8 cellular contexts compared by ENCODE assay signal in the genomic region with DNA sequence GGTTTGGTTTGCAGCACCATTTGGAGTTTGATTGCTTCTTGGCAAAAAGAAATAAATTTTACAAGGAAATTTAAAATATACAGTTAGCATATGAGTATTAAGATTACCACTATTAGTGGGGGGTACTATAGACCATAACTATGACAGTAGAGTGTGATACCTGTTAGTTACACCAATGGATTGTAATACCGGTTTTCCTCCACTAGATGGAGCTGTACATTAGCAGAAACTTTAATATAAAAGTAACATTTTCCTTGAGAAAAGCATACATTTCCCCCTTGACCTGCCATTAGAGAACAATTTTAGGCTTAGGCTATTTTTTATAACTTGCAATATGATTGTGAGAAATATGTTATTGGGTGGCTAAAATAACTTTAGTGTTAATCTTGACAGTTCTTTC.
DNase-seq lines count a peak whose midpoint lies in the region; ATAC-seq, FAIRE-seq and TF ChIP-seq lines count a peak whose summit lies in the region.
"Not testable (repeated sequence)": the region's sequence is repeated elsewhere in the genome, so short reads cannot be mapped to it uniquely, and the experiment has no call there.

No MANE protein-coding gene starts in this region.

- H3K79me1 ChIP-seq in mesendoderm (ENCODE audit: low read length): not testable (repeated sequence)

- not testable (repeated sequence) for H3K4me3 Mint-ChIP-seq in CD4-positive, CD25-positive, alpha-beta regulatory T cell; type B pancreatic cell

- not testable (repeated sequence) for H2BK15ac ChIP-seq in mesendoderm (replicated peaks; ENCODE audit: low read depth)

- RAD21 ChIA-PET in GM12878 (lab: Charles Lee; ENCODE audit: unreplicated experiment): not testable (repeated sequence)

- H4K20me1 ChIP-seq in GM12878 (ENCODE audit: control insufficient read depth, insufficient read depth): not testable (repeated sequence)

- H2BK5ac ChIP-seq in mesendoderm (ENCODE audit: low read length): not testable (repeated sequence)

- not testable (repeated sequence) for H3K27ac ChIP-seq in CD4-positive, CD25-positive, alpha-beta regulatory T cell (ENCODE audit: insufficient read depth, low read length, poor library complexity, severe bottlenecking); Panc1 (ENCODE audit: low read length); GM12878 (ENCODE audit: control insufficient read depth, insufficient read depth); mesendoderm (ENCODE audit: low read depth, low read length)

- in situ Hi-C loops in Panc1 (cut with HindIII; ENCODE audit: low pct_unique_long_range_greater_than_20kb, low sequenced_read_pairs); GM12878 (cut with MboI): not testable (repeated sequence)

- not testable (repeated sequence) for H2AFZ ChIP-seq in GM12878 (ENCODE audit: control insufficient read depth, low read depth, low read length)

- TF ChIP-seq CTCF in GM20000 (IDR thresholded peaks at IDR 0.05; ENCODE audit: extremely low read depth, missing control alignments) (peak; percentile 9), Panc1 (IDR thresholded peaks at IDR 0.05) (peak; percentile 47; the same call in 1 of the 2 replicates), GM12878 (IDR thresholded peaks at IDR 0.05 in 2 of 3, conservative IDR thresholded peaks at IDR 0.05 in 1 of 3; ENCODE audit: control insufficient read depth in 2 of 3, extremely low read depth in 1 of 3, insufficient read depth in 1 of 3, low read depth in 3 of 3, low read length in 3 of 3) (peak in 2 of 3 experiments; percentile 37 to 41; a peak in 3 of 6 replicates), fibroblast of villous mesenchyme (IDR thresholded peaks at IDR 0.05; ENCODE audit: insufficient read depth, low read depth, low read length) (peak; percentile 30), type B pancreatic cell (conservative IDR thresholded peaks at IDR 0.05) (peak; percentile 78)

- POLR2A ChIA-PET in Panc1 (lab: Charles Lee); GM12878 (lab: Charles Lee): not testable (repeated sequence)

- H3K27me3 Mint-ChIP-seq in CD4-positive, CD25-positive, alpha-beta regulatory T cell; type B pancreatic cell: not testable (repeated sequence)

- H3K18ac ChIP-seq in mesendoderm (ENCODE audit: low read length): not testable (repeated sequence)

- BruUV-seq in Panc1 (replicated peaks; lab: Mats Ljungman, UMichigan); GM12878 (replicated peaks; lab: Mats Ljungman, UMichigan): not testable (repeated sequence)

- not testable (repeated sequence) for H3K4ac ChIP-seq in mesendoderm (ENCODE audit: low read depth, low read length)

- intact Hi-C loops in Panc1 (cut with micrococcal nuclease; ENCODE audit: unreplicated experiment); GM12878 (cut with micrococcal nuclease; ENCODE audit: unreplicated experiment): not testable (repeated sequence)

- H3K4me3 ChIP-seq in CD4-positive, CD25-positive, alpha-beta regulatory T cell (ENCODE audit: low read depth, low read length); Panc1 (ENCODE audit: low read depth in 2 of 2, low read length in 2 of 2); GM12878; fibroblast of villous mesenchyme (ENCODE audit: low read depth, low read length); mesendoderm (ENCODE audit: low read length): not testable (repeated sequence)

- H3K4me2 ChIP-seq in GM12878 (ENCODE audit: control insufficient read depth, insufficient read depth); mesendoderm (ENCODE audit: low read length): not testable (repeated sequence)

- H3K9me3 ChIP-seq in CD4-positive, CD25-positive, alpha-beta regulatory T cell (ENCODE audit: control insufficient read depth in 2 of 2, low read length in 2 of 2); Panc1 (ENCODE audit: control insufficient read depth, insufficient read depth, low read depth, low read length); GM12878 (replicated peaks; ENCODE audit: control insufficient read depth, insufficient read depth, low read length): not testable (repeated sequence)

- H4K5ac ChIP-seq in mesendoderm (ENCODE audit: low read length): not testable (repeated sequence)

- H3K9ac ChIP-seq in GM12878 (ENCODE audit: control insufficient read depth, insufficient read depth, low read length); mesendoderm (ENCODE audit: low read length): not testable (repeated sequence)

- not testable (repeated sequence) for H2AK5ac ChIP-seq in mesendoderm (ENCODE audit: low read length)

- not testable (repeated sequence) for H3K23ac ChIP-seq in mesendoderm (ENCODE audit: low read length)

- not testable (repeated sequence) for H3K27me3 ChIP-seq in CD4-positive, CD25-positive, alpha-beta regulatory T cell (ENCODE audit: control insufficient read depth, insufficient read depth, low read length); Panc1 (ENCODE audit: control insufficient read depth, insufficient read depth, low read length); GM12878 (replicated peaks in 1 of 2; ENCODE audit: control insufficient read depth in 2 of 2, insufficient read depth in 2 of 2, low read length in 1 of 2); mesendoderm (ENCODE audit: insufficient read depth, low read length, poor library complexity)

- H3K36me3 Mint-ChIP-seq in CD4-positive, CD25-positive, alpha-beta regulatory T cell; type B pancreatic cell: not testable (repeated sequence)

- peak in 2 of 3 donors; percentile 8 to 27 for DNase-seq in CD4-positive, CD25-positive, alpha-beta regulatory T cell
- DNase-seq in GM20000 (ENCODE audit: low spot score); Panc1 (ENCODE audit: low read depth, low spot score); GM12878 (ENCODE audit: low read depth, low spot score); type B pancreatic cell (ENCODE audit: extremely low spot score, unreplicated experiment): not testable (repeated sequence)
- DNase-seq in NCI-H1092 treated with DMSO at 0.1 percent for 48 hours (lab: John Stamatoyannopoulos, UW): peak; percentile 1
- DNase-seq in fibroblast of villous mesenchyme (ENCODE audit: low read depth): peak; percentile 0
- peak; percentile 10 for DNase-seq in mesendoderm

- not testable (repeated sequence) for TF ChIP-seq RAD21 in GM12878 (IDR thresholded peaks at IDR 0.05; ENCODE audit: insufficient read depth, low read depth, low read length)

- TF ChIP-seq EP300 in GM12878 (IDR thresholded peaks at IDR 0.05; ENCODE audit: borderline replicate concordance in 1 of 2, control insufficient read depth in 1 of 2, low read depth in 2 of 2, low read length in 2 of 2): not testable (repeated sequence)

- not testable (repeated sequence) for H3K56ac ChIP-seq in mesendoderm (ENCODE audit: low read length)

- TF ChIP-seq POLR2A in GM12878 (IDR thresholded peaks at IDR 0.05; ENCODE audit: low read depth, low read length): not testable (repeated sequence)

- CTCF ChIA-PET in Panc1 (lab: Charles Lee); GM12878 (lab: Yijun Ruan, JAX): not testable (repeated sequence)

- not testable (repeated sequence) for H2BK120ac ChIP-seq in mesendoderm (ENCODE audit: low read depth, low read length)

- H3K4me1 Mint-ChIP-seq in CD4-positive, CD25-positive, alpha-beta regulatory T cell; type B pancreatic cell (ENCODE audit: unreplicated experiment): not testable (repeated sequence)

- not testable (repeated sequence) for ATAC-seq in CD4-positive, CD25-positive, alpha-beta regulatory T cell (ENCODE audit: low read depth in 2 of 2); Panc1
- ATAC-seq in GM12878: peak; percentile 52; the same call in 2 of the 3 replicates

- SMC1A ChIA-PET in GM12878 (lab: Charles Lee; ENCODE audit: uncharacterized antibody, unreplicated experiment): not testable (repeated sequence)

- 0% methylated on average over 1 of the region's 1 CpG for WGBS in GM12878 (ENCODE audit: insufficient coverage, insufficient replicate concordance, low lambda C conversion rate, missing lambda C conversion rate)
- WGBS in mesendoderm (ENCODE audit: extremely low coverage, insufficient coverage, low lambda C conversion rate): no CpG with 5 or more reads among the region's 1 CpG

- FAIRE-seq in GM12878 (lab: Jason Lieb, UNC): peak; percentile 74

- not testable (repeated sequence) for H3K27ac Mint-ChIP-seq in CD4-positive, CD25-positive, alpha-beta regulatory T cell; type B pancreatic cell

- H3K4me1 ChIP-seq in CD4-positive, CD25-positive, alpha-beta regulatory T cell (ENCODE audit: control insufficient read depth, insufficient read depth, low read length, poor library complexity, severe bottlenecking); Panc1 (ENCODE audit: control insufficient read depth, insufficient read depth, low read length); GM12878 (ENCODE audit: control insufficient read depth, insufficient read depth, low read length); mesendoderm (ENCODE audit: control insufficient read depth, low read depth, low read length): not testable (repeated sequence)

- H3K79me2 ChIP-seq in GM12878 (ENCODE audit: control insufficient read depth, insufficient read depth, low read length); mesendoderm (ENCODE audit: control insufficient read depth, insufficient read depth, low read length): not testable (repeated sequence)

- H3K9me3 Mint-ChIP-seq in CD4-positive, CD25-positive, alpha-beta regulatory T cell; type B pancreatic cell: not testable (repeated sequence)

- not testable (repeated sequence) for H3K36me3 ChIP-seq in CD4-positive, CD25-positive, alpha-beta regulatory T cell (ENCODE audit: control insufficient read depth, insufficient read depth, low read length); Panc1 (ENCODE audit: control insufficient read depth, insufficient read depth, low read length); GM12878 (ENCODE audit: control insufficient read depth in 2 of 2, insufficient read depth in 2 of 2, low read length in 1 of 2); mesendoderm (ENCODE audit: control insufficient read depth, insufficient read depth, low read length)

- not testable (repeated sequence) for H4K8ac ChIP-seq in mesendoderm (ENCODE audit: low read depth, low read length)

Comparison
In these comparisons a context has a peak if more than half of its experiments do, and no peak if none do; other contexts are left out.
1. CTCF ChIP-seq: peak in every context shown above with its lines; median percentile 78 in type B pancreatic cell; 47 in Panc1; 39 in GM12878; 30 in fibroblast of villous mesenchyme; 9 in GM20000.